ENCODE assay signal across 27 cellular contexts in genomic region chr2:207935991-207936370, GRCh38.
"Had no signal": no experiment of that assay in that cellular context is flagged by ENCODE, and none has a peak within 500 bp of the region (broad histone marks: within the 10 kb centered on the region; RNA-seq: fewer than 3 reads in every experiment).

No MANE protein-coding gene starts in this region.

- H3K4me3 ChIP-seq: cardiac muscle cell, MG63, Peyer's patch, SJCRH30 had no signal

- H3K9me3 ChIP-seq: MG63, Peyer's patch, SJCRH30, SK-N-SH had no signal

- H3K4me2 ChIP-seq: SK-N-SH had no signal

- H3K36me3 ChIP-seq: brain microvascular endothelial cell, cardiac muscle cell, MG63, Peyer's patch, SJCRH30 had no signal

- ATAC-seq: activated CD4-positive, alpha-beta T cell treated with anti-CD3 and anti-CD28 coated beads for 36 hours; activated T-helper 17 cell treated with anti-CD3 and anti-CD28 coated beads, Interleukin-2, amount 50 U/mL, for 72 hours had no signal

- DNase-seq: activated CD4-positive, alpha-beta memory T cell treated with anti-CD3 and anti-CD28 coated beads, Interleukin-2, amount 10 ng/mL, durations not matched to agents 7 days and 5 days; activated CD4-positive, alpha-beta T cell treated with anti-CD3 and anti-CD28 coated beads for 36 hours; activated CD4-positive, alpha-beta T cell treated with anti-CD3 and anti-CD28 coated beads, Interleukin-2, amount 50 U/mL, for 1 hour; activated CD4-positive, CD25-positive, alpha-beta regulatory T cell; activated gamma-delta T cell treated with Interleukin-2 at 50 U/mL for 16 hours; activated naive CD4-positive, alpha-beta T cell treated with anti-CD3 and anti-CD28 coated beads, Interleukin-2, amount 10 ng/mL, durations not matched to agents 7 days and 5 days; activated naive CD8-positive, alpha-beta T cell treated with anti-CD3 and anti-CD28 coated beads for 36 hours; activated T-cell treated with anti-CD3 and anti-CD28 coated beads for 4 hours; activated T-cell treated with anti-CD3 and anti-CD28 coated beads, Interleukin-2, amount 50 U/mL, for 48 hours; brain microvascular endothelial cell; MG63; MV-4-11; NCI-H1092 treated with DMSO at 0.1 percent for 48 hours; NCI-H1436; NCI-H1694 treated with DMSO at 0.1 percent for 48 hours; NCI-H2029 treated with DMSO at 0.1 percent for 48 hours; NCI-H446; NCI-H524; Peyer's patch; Right ventricle myocardium superior; SJCRH30; SK-N-SH; T-helper 1 cell had no signal

- H3K9me2 ChIP-seq: SK-N-SH had no signal

- H3K27ac ChIP-seq: brain microvascular endothelial cell, cardiac muscle cell, Peyer's patch, RWPE1, SJCRH30, VCaP had no signal

- H3K4me1 ChIP-seq: SJCRH30 had no signal

- H3K27me3 ChIP-seq: brain microvascular endothelial cell, cardiac muscle cell, MG63, Peyer's patch, SJCRH30 had no signal
